Comparison of ENCODE assay signal across 7 cellular contexts in genomic region chr1:77281491-77282186, GRCh38. TPM values are rescaled to one million over a fixed set of nuclear protein-coding genes. Genes with fewer than 3 reads are reported as not detected.
DNase-seq lines count a peak whose midpoint lies in the region; ATAC-seq and TF ChIP-seq lines count a peak whose summit lies in the region.

A gene with protein sequence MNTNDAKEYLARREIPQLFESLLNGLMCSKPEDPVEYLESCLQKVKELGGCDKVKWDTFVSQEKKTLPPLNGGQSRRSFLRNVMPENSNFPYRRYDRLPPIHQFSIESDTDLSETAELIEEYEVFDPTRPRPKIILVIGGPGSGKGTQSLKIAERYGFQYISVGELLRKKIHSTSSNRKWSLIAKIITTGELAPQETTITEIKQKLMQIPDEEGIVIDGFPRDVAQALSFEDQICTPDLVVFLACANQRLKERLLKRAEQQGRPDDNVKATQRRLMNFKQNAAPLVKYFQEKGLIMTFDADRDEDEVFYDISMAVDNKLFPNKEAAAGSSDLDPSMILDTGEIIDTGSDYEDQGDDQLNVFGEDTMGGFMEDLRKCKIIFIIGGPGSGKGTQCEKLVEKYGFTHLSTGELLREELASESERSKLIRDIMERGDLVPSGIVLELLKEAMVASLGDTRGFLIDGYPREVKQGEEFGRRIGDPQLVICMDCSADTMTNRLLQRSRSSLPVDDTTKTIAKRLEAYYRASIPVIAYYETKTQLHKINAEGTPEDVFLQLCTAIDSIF (plus strand): TSS chr1:77282019. CDS start chr1:77282314, 295 bp downstream.

- no peak within 1 kb of the TSS for H3K27ac Mint-ChIP-seq in T-helper 2 cell treated with Interferon-gamma antibody and Interleukin-4, amounts not matched to agents 5 μg/mL and 100 μg/mL, for 36 hours
- peak within 1 kb of the TSS in 1 of 5 experiments; percentile 25 for H3K27ac Mint-ChIP-seq in brain

- no peak within 1 kb of the TSS for H3K27ac ChIP-seq in gastrocnemius medialis

- peak; percentile 65 for ATAC-seq in GM18907 (IDR thresholded peaks at IDR 0.05; ENCODE audit: unreplicated experiment)
- ATAC-seq in HG03442 (IDR thresholded peaks at IDR 0.05; ENCODE audit: unreplicated experiment) = peak; percentile 49
- ATAC-seq in gastrocnemius medialis = no peak

- H3K4me3 Mint-ChIP-seq in T-helper 2 cell treated with Interferon-gamma antibody and Interleukin-4, amounts not matched to agents 5 μg/mL and 100 μg/mL, for 36 hours = peak within 1 kb of the TSS; percentile 59
- peak within 1 kb of the TSS; percentile 80 to 85 (median 83) for H3K4me3 Mint-ChIP-seq in brain

- peaks cover 53% of the 10 kb centered on the region for H3K27me3 Mint-ChIP-seq in T-helper 2 cell treated with Interferon-gamma antibody and Interleukin-4, amounts not matched to agents 5 μg/mL and 100 μg/mL, for 36 hours (ENCODE audit: low read depth)
- peaks cover 43% of the 10 kb centered on the region for H3K27me3 Mint-ChIP-seq in brain

- DNase-seq in T-helper 2 cell treated with Interferon-gamma antibody and Interleukin-4, amounts not matched to agents 5 μg/mL and 100 μg/mL, for 36 hours (ENCODE audit: low spot score) = peak; percentile 32
- no peak for DNase-seq in gastrocnemius medialis
- no peak for DNase-seq in ureter (ENCODE audit: low spot score)

- in situ Hi-C loops in gastrocnemius medialis (cut with MboI; ENCODE audit: low sequenced_read_pairs in 4 of 4) = no loop called here

- H3K9me3 Mint-ChIP-seq in T-helper 2 cell treated with Interferon-gamma antibody and Interleukin-4, amounts not matched to agents 5 μg/mL and 100 μg/mL, for 36 hours = no peaks in the 10 kb centered on the region
- no peaks in the 10 kb centered on the region for H3K9me3 Mint-ChIP-seq in brain

- intact Hi-C loops in gastrocnemius medialis (cut with DNase I; ENCODE audit: low total_unique reads) = no loop called here

- no peak for TF ChIP-seq CTCF in brain (conservative IDR thresholded peaks at IDR 0.05)
- TF ChIP-seq CTCF in gastrocnemius medialis (IDR thresholded peaks at IDR 0.05 in 4 of 5, conservative IDR thresholded peaks at IDR 0.05 in 1 of 5) = no peak

- H3K4me3 ChIP-seq in iPS-11a (ENCODE audit: low read depth, low read length) (peak within 1 kb of the TSS; percentile 58), gastrocnemius medialis (peak within 1 kb of the TSS; percentile 42 to 47 (median 46))

- H3K4me1 Mint-ChIP-seq in T-helper 2 cell treated with Interferon-gamma antibody and Interleukin-4, amounts not matched to agents 5 μg/mL and 100 μg/mL, for 36 hours (ENCODE audit: low read depth) = peaks cover 22% of the 10 kb centered on the region
- peaks cover 21% of the 10 kb centered on the region for H3K4me1 Mint-ChIP-seq in brain

- no peaks in the 10 kb centered on the region for H3K36me3 ChIP-seq in gastrocnemius medialis

- peaks cover 20 to 27% (median 26%) of the 10 kb centered on the region in 3 donors for H3K27me3 ChIP-seq in gastrocnemius medialis

- peaks cover 0 to 10% of the 10 kb centered on the region in 2 donors for H3K4me1 ChIP-seq in gastrocnemius medialis

- no peaks in the 10 kb centered on the region for H3K36me3 Mint-ChIP-seq in T-helper 2 cell treated with Interferon-gamma antibody and Interleukin-4, amounts not matched to agents 5 μg/mL and 100 μg/mL, for 36 hours (ENCODE audit: low read depth)
- no peaks in the 10 kb centered on the region for H3K36me3 Mint-ChIP-seq in brain

- no peaks in the 10 kb centered on the region for H3K9me3 ChIP-seq in gastrocnemius medialis

- TF ChIP-seq POLR2A in gastrocnemius medialis (IDR thresholded peaks at IDR 0.05) = no peak

RNA-seq across cellular contexts. Expression of the gene that starts here (rescaled TPM):
- polyA plus RNA-seq in brain (ENCODE audit: insufficient read depth, low read depth, low replicate concordance) = 34.6 TPM
- total RNA-seq in gastrocnemius medialis = 1 to 10 TPM in 1 of 4 donors, under 1 TPM in 1, not detected in 2; 0.07 to 1.8 TPM
- 1.9 TPM for total RNA-seq in ureter

Comparison
In these comparisons a context has a peak if more than half of its experiments do, and no peak if none do; other contexts are left out.
1. ATAC-seq: peak in GM18907 (single experiment) and HG03442 (single experiment); none in gastrocnemius medialis (0 of 2).